In the genomic region with DNA sequence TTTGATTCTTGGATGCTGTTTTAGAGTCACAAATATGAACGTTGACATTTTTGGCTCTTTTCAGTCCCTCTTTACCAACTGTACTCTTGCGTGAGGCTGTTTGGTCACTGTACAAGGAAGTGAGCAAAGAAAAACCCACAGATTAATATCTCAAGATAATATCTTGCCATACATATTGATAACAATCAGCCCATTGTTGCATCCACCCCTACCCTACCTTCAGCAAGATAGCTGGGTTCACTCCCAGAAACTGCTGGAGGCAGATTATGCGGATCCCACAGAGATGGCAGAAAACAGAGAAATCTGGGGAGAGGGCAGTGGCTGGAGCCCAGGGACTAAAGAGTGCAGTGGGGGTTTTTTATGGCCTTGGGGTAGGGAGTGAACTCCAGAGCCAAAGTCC, we compare ENCODE assay signal across 13 cellular contexts. TPM values are rescaled to one million over a fixed set of nuclear protein-coding genes. Genes with fewer than 3 reads are reported as not detected.
"Had no signal": no experiment of that assay in that cellular context is flagged by ENCODE, and none has a peak within 500 bp of the region (broad histone marks: within the 10 kb centered on the region; RNA-seq: fewer than 3 reads in every experiment).

No MANE protein-coding gene starts in this region.

- H3K36me3 ChIP-seq: colonic mucosa, gastrocnemius medialis, right lobe of liver, transverse colon had no signal

- H3K4me3 ChIP-seq: colonic mucosa, gastrocnemius medialis, right lobe of liver, transverse colon had no signal

- H3K4me3 Mint-ChIP-seq: activated CD8-positive, alpha-beta T cell treated with anti-CD3 and anti-CD28 coated beads, Interleukin-2, amount 10 ng/mL, durations not matched to agents 7 days and 5 days; activated naive CD4-positive, alpha-beta T cell treated with anti-CD3 and anti-CD28 coated beads for 36 hours; activated T-helper 17 cell treated with anti-CD3 and anti-CD28 coated beads, Interleukin-2, amount 50 U/mL, for 72 hours; stimulated activated naive B cell treated with anti-CD40 and anti-IgM and Interleukin-4, amounts not matched to agents 10 μg/mL and 1 μg/mL and 100 μg/mL, for 72 hours had no signal

- H3K27ac ChIP-seq: colonic mucosa, gastrocnemius medialis, right lobe of liver had no signal

- H3K27me3 Mint-ChIP-seq: activated T-helper 17 cell treated with anti-CD3 and anti-CD28 coated beads, Interleukin-2, amount 50 U/mL, for 72 hours; progenitor cell of endocrine pancreas; stimulated activated naive B cell treated with anti-CD40 and anti-IgM and Interleukin-4, amounts not matched to agents 10 μg/mL and 1 μg/mL and 100 μg/mL, for 72 hours had no signal

- H3K27ac Mint-ChIP-seq: activated CD8-positive, alpha-beta T cell treated with anti-CD3 and anti-CD28 coated beads, Interleukin-2, amount 10 ng/mL, durations not matched to agents 7 days and 5 days; activated naive CD4-positive, alpha-beta T cell treated with anti-CD3 and anti-CD28 coated beads for 36 hours; activated T-helper 17 cell treated with anti-CD3 and anti-CD28 coated beads, Interleukin-2, amount 50 U/mL, for 72 hours; progenitor cell of endocrine pancreas; stimulated activated naive B cell treated with anti-CD40 and anti-IgM and Interleukin-4, amounts not matched to agents 10 μg/mL and 1 μg/mL and 100 μg/mL, for 72 hours had no signal

- H3K27me3 ChIP-seq: colonic mucosa, gastrocnemius medialis, right lobe of liver, transverse colon had no signal

- ATAC-seq: activated CD8-positive, alpha-beta T cell treated with anti-CD3 and anti-CD28 coated beads, Interleukin-2, amount 10 ng/mL, durations not matched to agents 7 days and 5 days; activated T-helper 17 cell treated with anti-CD3 and anti-CD28 coated beads, Interleukin-2, amount 50 U/mL, for 72 hours; gastrocnemius medialis; right lobe of liver; stimulated activated naive B cell treated with anti-CD40 and anti-IgM and Interleukin-4, amounts not matched to agents 10 μg/mL and 1 μg/mL and 100 μg/mL, for 72 hours had no signal

- H3K9me3 Mint-ChIP-seq: activated naive CD4-positive, alpha-beta T cell treated with anti-CD3 and anti-CD28 coated beads for 36 hours; activated T-helper 17 cell treated with anti-CD3 and anti-CD28 coated beads, Interleukin-2, amount 50 U/mL, for 72 hours; stimulated activated naive B cell treated with anti-CD40 and anti-IgM and Interleukin-4, amounts not matched to agents 10 μg/mL and 1 μg/mL and 100 μg/mL, for 72 hours had no signal

- H3K4me1 Mint-ChIP-seq: activated T-helper 17 cell treated with anti-CD3 and anti-CD28 coated beads, Interleukin-2, amount 50 U/mL, for 72 hours; stimulated activated naive B cell treated with anti-CD40 and anti-IgM and Interleukin-4, amounts not matched to agents 10 μg/mL and 1 μg/mL and 100 μg/mL, for 72 hours had no signal

- DNase-seq: activated CD4-positive, alpha-beta T cell treated with anti-CD3 and anti-CD28 coated beads for 4 hours; activated CD8-positive, alpha-beta T cell treated with anti-CD3 and anti-CD28 coated beads, Interleukin-2, amount 10 ng/mL, durations not matched to agents 7 days and 5 days; activated naive CD4-positive, alpha-beta T cell treated with anti-CD3 and anti-CD28 coated beads for 36 hours; caudate nucleus; colonic mucosa; gastrocnemius medialis; right lobe of liver; stimulated activated CD4-positive, alpha-beta T cell treated with anti-CD3 and anti-CD28 coated beads, Interleukin-2, amount 100 ng/mL, for 24 hours; stimulated activated naive B cell treated with anti-CD40 and anti-IgM and Interleukin-4, amounts not matched to agents 10 μg/mL and 1 μg/mL and 100 μg/mL, for 72 hours; substantia nigra; transverse colon had no signal

- H3K9me3 ChIP-seq: colonic mucosa, gastrocnemius medialis, right lobe of liver, transverse colon had no signal

RNA-seq across cellular contexts. Expression of gene RARRES1, which starts 39.7 kb away (rescaled TPM):
- total RNA-seq: activated CD8-positive, alpha-beta T cell treated with anti-CD3 and anti-CD28 coated beads, Interleukin-2, amount 10 ng/mL, durations not matched to agents 7 days and 5 days; activated naive CD4-positive, alpha-beta T cell treated with anti-CD3 and anti-CD28 coated beads for 36 hours; activated T-helper 17 cell treated with anti-CD3 and anti-CD28 coated beads, Interleukin-2, amount 50 U/mL, for 72 hours had no signal
